ENCODE assay signal across 11 cellular contexts in the genomic region with DNA sequence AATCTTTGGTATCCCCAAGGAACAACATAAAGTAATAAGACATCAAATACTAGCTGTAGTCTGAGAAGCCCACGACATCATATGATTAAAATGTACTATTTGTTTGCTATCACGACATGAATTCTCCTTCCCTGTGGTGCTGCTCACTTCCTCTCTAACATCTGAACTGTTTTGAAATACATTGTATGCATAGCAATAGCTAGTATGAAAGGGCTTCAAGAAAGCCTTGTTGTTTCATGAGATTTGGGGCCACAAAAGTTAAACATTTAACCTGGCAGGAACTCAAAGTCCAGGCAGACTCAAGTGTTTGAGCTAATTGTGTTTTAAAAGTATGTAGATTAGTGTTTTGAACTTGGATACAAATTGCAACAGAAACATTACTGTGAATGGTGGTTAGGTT.
DNase-seq lines count a peak whose midpoint lies in the region; ATAC-seq, FAIRE-seq and TF ChIP-seq lines count a peak whose summit lies in the region.
"Had no signal": no experiment of that assay in that cellular context is flagged by ENCODE, and none has a peak within 500 bp of the region (broad histone marks: within the 10 kb centered on the region; RNA-seq: fewer than 3 reads in every experiment).

No MANE protein-coding gene starts in this region.

- H3K4me3 Mint-ChIP-seq in T-helper 17 cell, result peak overlapping the region; percentile 70

- H3K27me3 ChIP-seq in DND-41 (ENCODE audit: insufficient read depth, low read length, poor library complexity), result no peaks in the 10 kb centered on the region
- H3K27me3 ChIP-seq: suprapubic skin had no signal

- no peaks in the 10 kb centered on the region for H3K27me3 Mint-ChIP-seq in T-helper 17 cell

- peaks cover 21% of the 10 kb centered on the region for H3K4me1 Mint-ChIP-seq in T-helper 17 cell

- peak; percentile 48 for FAIRE-seq in H54 (lab: Jason Lieb, UNC)

- no peaks in the 10 kb centered on the region for H3K36me3 Mint-ChIP-seq in T-helper 17 cell (ENCODE audit: low read depth)

- H2AFZ ChIP-seq in DND-41 (ENCODE audit: low read depth, low read length), result no peak overlapping the region

- TF ChIP-seq POLR2A in H54 (IDR thresholded peaks at IDR 0.05; ENCODE audit: low read depth, low read length), result no peak

- H3K4me3 ChIP-seq in DND-41 (ENCODE audit: low read depth in 1 of 2, low read length in 2 of 2), result no peak overlapping the region
- H3K4me3 ChIP-seq: suprapubic skin had no signal

- ATAC-seq in DND-41 (ENCODE audit: insufficient read depth, low read depth), result peak; percentile 50; the same call in 2 of the 3 replicates
- no peak for ATAC-seq in T-helper 17 cell
- no peak for ATAC-seq in GM18873 (IDR thresholded peaks at IDR 0.05; ENCODE audit: low FRiP score, unreplicated experiment)

- H4K20me1 ChIP-seq in DND-41 (ENCODE audit: insufficient read depth, low read length), result no peaks in the 10 kb centered on the region

- no peak for DNase-seq in DND-41
- no peak for DNase-seq in H54 (ENCODE audit: insufficient read length, low spot score)
- no peak for DNase-seq in T-helper 17 cell
- peak; percentile 22 for DNase-seq in hepatic stellate cell (ENCODE audit: low spot score)
- DNase-seq in NCI-H1436 treated with DMSO at 0.1 percent for 48 hours (lab: John Stamatoyannopoulos, UW), result no peak
- DNase-seq in NCI-H2227 treated with DMSO at 0.1 percent for 48 hours (lab: John Stamatoyannopoulos, UW), result no peak
- no peak for DNase-seq in SKM-1 treated with dmso at 0.1 percent for 144 hours (lab: John Stamatoyannopoulos, UW; ENCODE audit: unreplicated experiment)
- DNase-seq: hippocampal formation, retina had no signal

- H3K9ac ChIP-seq in DND-41 (ENCODE audit: low read depth, low read length), result no peak overlapping the region

- no peak overlapping the region for H3K4me2 ChIP-seq in DND-41 (ENCODE audit: insufficient read depth, low read length)

- no peak overlapping the region; the same call in 1 of the 2 replicates for H3K27ac ChIP-seq in DND-41 (ENCODE audit: low read length)
- H3K27ac ChIP-seq: suprapubic skin had no signal

- peaks cover 7% of the 10 kb centered on the region for H3K9me3 ChIP-seq in DND-41 (ENCODE audit: insufficient read depth, low read length, severe bottlenecking)
- H3K9me3 ChIP-seq in T-helper 17 cell (ENCODE audit: control insufficient read depth, low read length, poor library complexity, severe bottlenecking), result peaks cover 2% of the 10 kb centered on the region
- H3K9me3 ChIP-seq: suprapubic skin had no signal

- H3K4me1 ChIP-seq in DND-41 (ENCODE audit: insufficient read depth, low read length), result peaks cover 25% of the 10 kb centered on the region
- H3K4me1 ChIP-seq: suprapubic skin had no signal

- peak overlapping the region; percentile 91 for H3K27ac Mint-ChIP-seq in T-helper 17 cell

- H3K36me3 ChIP-seq in DND-41 (ENCODE audit: insufficient read depth, low read length), result no peaks in the 10 kb centered on the region
- H3K36me3 ChIP-seq: suprapubic skin had no signal

- TF ChIP-seq CTCF in DND-41 (IDR thresholded peaks at IDR 0.05; ENCODE audit: borderline replicate concordance, extremely low read depth, low read length, poor library complexity, severe bottlenecking), result no peak

- no peaks in the 10 kb centered on the region for H3K79me2 ChIP-seq in DND-41 (ENCODE audit: insufficient read depth, low read length)
